In the genomic region with DNA sequence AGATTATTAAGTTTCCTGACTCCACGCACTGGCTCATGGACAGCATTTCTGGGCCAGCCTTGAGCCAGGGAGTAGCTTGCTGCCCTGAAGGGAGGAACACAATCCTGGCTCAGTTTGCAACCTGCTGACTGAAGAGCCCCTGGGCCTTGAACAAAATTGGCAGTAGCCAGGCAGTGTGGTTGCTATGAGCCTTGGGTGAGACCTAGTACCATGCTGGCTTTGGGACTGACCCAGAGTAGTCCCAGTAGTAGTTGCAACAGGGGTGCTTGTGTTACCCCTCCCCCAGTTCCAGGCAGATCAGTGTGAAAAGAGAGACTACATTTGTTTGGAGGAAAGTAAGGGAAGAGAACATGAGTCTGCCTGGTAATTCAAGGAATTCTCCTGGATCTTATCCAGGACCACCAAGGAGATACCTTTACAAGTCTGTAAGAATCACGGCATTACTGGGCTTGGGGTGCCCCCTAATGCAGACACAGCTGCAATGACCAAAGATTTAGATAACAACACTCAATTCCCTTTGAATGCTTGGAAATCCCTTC, we compare ENCODE assay signal across 1 cellular context.
TF ChIP-seq lines count a peak whose summit lies in the region.

No MANE protein-coding gene starts in this region.

TF ChIP-seq in neural cell, 6 proteins besides CTCF, POLR2A, EP300 and RAD21:
- TF ChIP-seq POLR2AphosphoS5 (IDR thresholded peaks at IDR 0.05) (no peak), MXI1 (conservative IDR thresholded peaks at IDR 0.05; ENCODE audit: poor library complexity, severe bottlenecking) (no peak), SMC3 (conservative IDR thresholded peaks at IDR 0.05; ENCODE audit: poor library complexity) (peak; percentile 86), EZH2 (IDR thresholded peaks at IDR 0.05; ENCODE audit: borderline replicate concordance, insufficient read depth, low read length, poor library complexity, severe bottlenecking) (no peak), TAF1 (IDR thresholded peaks at IDR 0.05; ENCODE audit: low read depth) (no peak)
- TF ChIP-seq, protein P1, sequence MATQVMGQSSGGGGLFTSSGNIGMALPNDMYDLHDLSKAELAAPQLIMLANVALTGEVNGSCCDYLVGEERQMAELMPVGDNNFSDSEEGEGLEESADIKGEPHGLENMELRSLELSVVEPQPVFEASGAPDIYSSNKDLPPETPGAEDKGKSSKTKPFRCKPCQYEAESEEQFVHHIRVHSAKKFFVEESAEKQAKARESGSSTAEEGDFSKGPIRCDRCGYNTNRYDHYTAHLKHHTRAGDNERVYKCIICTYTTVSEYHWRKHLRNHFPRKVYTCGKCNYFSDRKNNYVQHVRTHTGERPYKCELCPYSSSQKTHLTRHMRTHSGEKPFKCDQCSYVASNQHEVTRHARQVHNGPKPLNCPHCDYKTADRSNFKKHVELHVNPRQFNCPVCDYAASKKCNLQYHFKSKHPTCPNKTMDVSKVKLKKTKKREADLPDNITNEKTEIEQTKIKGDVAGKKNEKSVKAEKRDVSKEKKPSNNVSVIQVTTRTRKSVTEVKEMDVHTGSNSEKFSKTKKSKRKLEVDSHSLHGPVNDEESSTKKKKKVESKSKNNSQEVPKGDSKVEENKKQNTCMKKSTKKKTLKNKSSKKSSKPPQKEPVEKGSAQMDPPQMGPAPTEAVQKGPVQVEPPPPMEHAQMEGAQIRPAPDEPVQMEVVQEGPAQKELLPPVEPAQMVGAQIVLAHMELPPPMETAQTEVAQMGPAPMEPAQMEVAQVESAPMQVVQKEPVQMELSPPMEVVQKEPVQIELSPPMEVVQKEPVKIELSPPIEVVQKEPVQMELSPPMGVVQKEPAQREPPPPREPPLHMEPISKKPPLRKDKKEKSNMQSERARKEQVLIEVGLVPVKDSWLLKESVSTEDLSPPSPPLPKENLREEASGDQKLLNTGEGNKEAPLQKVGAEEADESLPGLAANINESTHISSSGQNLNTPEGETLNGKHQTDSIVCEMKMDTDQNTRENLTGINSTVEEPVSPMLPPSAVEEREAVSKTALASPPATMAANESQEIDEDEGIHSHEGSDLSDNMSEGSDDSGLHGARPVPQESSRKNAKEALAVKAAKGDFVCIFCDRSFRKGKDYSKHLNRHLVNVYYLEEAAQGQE (IDR thresholded peaks at IDR 0.05; ENCODE audit: borderline replicate concordance), result no peak
